Comparison of ENCODE assay signal across 15 cellular contexts in genomic region chr5:167888395-167888794, GRCh38.
"Had no signal": no experiment of that assay in that cellular context is flagged by ENCODE, and none has a peak within 500 bp of the region (broad histone marks: within the 10 kb centered on the region; RNA-seq: fewer than 3 reads in every experiment).

No MANE protein-coding gene starts in this region.

- H3K27ac ChIP-seq: dorsolateral prefrontal cortex, tibial artery, WERI-Rb-1 had no signal

- H3K4me1 ChIP-seq: tibial artery had no signal

- H3K36me3 ChIP-seq: tibial artery, WERI-Rb-1 had no signal

- H3K9me3 Mint-ChIP-seq: mesothelial cell of epicardium, nephron progenitor cell had no signal

- H3K27ac Mint-ChIP-seq: activated naive CD8-positive, alpha-beta T cell; mesothelial cell of epicardium; nephron progenitor cell had no signal

- H3K27me3 Mint-ChIP-seq: activated naive CD8-positive, alpha-beta T cell had no signal

- H3K27me3 ChIP-seq: tibial artery had no signal

- H3K4me3 Mint-ChIP-seq: activated naive CD8-positive, alpha-beta T cell; mesothelial cell of epicardium; nephron progenitor cell had no signal

- H3K4me3 ChIP-seq: dorsolateral prefrontal cortex, lung, tibial artery had no signal

- DNase-seq: activated CD4-positive, alpha-beta T cell treated with anti-CD3 and anti-CD28 coated beads, Interleukin-2, amount 50 U/mL, for 48 hours; activated gamma-delta T cell treated with Interleukin-2 at 50 U/mL for 16 hours; dorsolateral prefrontal cortex; erythroblast; head of caudate nucleus; nephron progenitor cell; nucleus accumbens; posterior cingulate gyrus; stimulated activated CD4-positive, alpha-beta T cell treated with anti-CD3 and anti-CD28 coated beads, Interleukin-2, amount 100 ng/mL, for 24 hours; stimulated activated naive CD4-positive, alpha-beta T cell treated with Interleukin-2 at 50 U/mL for 16 hours; tibial artery; WERI-Rb-1 had no signal

- H3K36me3 Mint-ChIP-seq: activated naive CD8-positive, alpha-beta T cell; mesothelial cell of epicardium had no signal

- H3K9me3 ChIP-seq: tibial artery had no signal
